ENCODE assay signal across 19 cellular contexts in genomic region chr12:56528836-56529235, GRCh38. TPM values are rescaled to one million over a fixed set of nuclear protein-coding genes. Genes with fewer than 3 reads are reported as not detected.
A peak's percentile ranks its signal among the peaks of the same experiment; 100 is the strongest.
DNase-seq lines count a peak whose midpoint lies in the region; ATAC-seq and TF ChIP-seq lines count a peak whose summit lies in the region.
"Had no signal": no experiment of that assay in that cellular context is flagged by ENCODE, and none has a peak within 500 bp of the region (broad histone marks: within the 10 kb centered on the region; RNA-seq: fewer than 3 reads in every experiment).

No MANE protein-coding gene starts in this region.

- CTCF ChIA-PET in Caco-2 (lab: Charles Lee) (no interaction called here), PC-9 (lab: Charles Lee) (no interaction called here)

- H3F3A ChIP-seq in PC-9 (ENCODE audit: insufficient read depth, low read depth) = peaks cover 27% of the 10 kb centered on the region

- peaks cover 12% of the 10 kb centered on the region for H3K4me1 Mint-ChIP-seq in Caco-2 (ENCODE audit: low read depth, unreplicated experiment)
- peaks cover 53% of the 10 kb centered on the region for H3K4me1 Mint-ChIP-seq in osteocyte (ENCODE audit: unreplicated experiment)
- H3K4me1 Mint-ChIP-seq in activated T-cell treated with anti-CD3 and anti-CD28 coated beads, Interleukin-2, amount 50 U/mL, for 4 hours (ENCODE audit: low read depth) = peaks cover 2% of the 10 kb centered on the region
- H3K4me1 Mint-ChIP-seq: CD4-positive, CD25-positive, alpha-beta regulatory T cell had no signal

- H3K4me3 ChIP-seq in Caco-2 (ENCODE audit: low read depth, low read length) = no peak overlapping the region
- H3K4me3 ChIP-seq in PC-9 = no peak overlapping the region
- H3K4me3 ChIP-seq: A549, K562 had no signal

- BruUV-seq in Caco-2 (replicated peaks; lab: Mats Ljungman, UMichigan) (no TSS peak), PC-9 (replicated peaks; lab: Mats Ljungman, UMichigan) (no TSS peak)

- POLR2A ChIA-PET in Caco-2 (lab: Charles Lee) = no interaction called here
- POLR2A ChIA-PET in PC-9 (lab: Charles Lee; ENCODE audit: unreplicated experiment) = no interaction called here

- no peak overlapping the region for H2AFZ ChIP-seq in PC-9

- H3K9me2 ChIP-seq in PC-9 (ENCODE audit: insufficient read depth) = no peaks in the 10 kb centered on the region

- H3K27me3 ChIP-seq in Caco-2 (replicated peaks; ENCODE audit: control insufficient read depth, insufficient read depth, low read length) (no peaks in the 10 kb centered on the region), PC-9 (ENCODE audit: insufficient read depth, low read depth) (no peaks in the 10 kb centered on the region)

- DNase-seq in Caco-2 (no peak), PC-9 (no peak), fibroblast of gingiva (ENCODE audit: low read depth) (peak; percentile 45), osteocyte (ENCODE audit: extremely low spot score, unreplicated experiment) (no peak)
- DNase-seq in activated T-cell treated with anti-CD3 and anti-CD28 coated beads, Interleukin-2, amount 50 U/mL, for 4 hours = no peak
- DNase-seq: CD4-positive, CD25-positive, alpha-beta regulatory T cell; H7; NCI-H1436 treated with DMSO at 0.1 percent for 48 hours; NCI-H2081; NCI-H526; NK-92 treated with Interleukin-12 subunit alpha and Interleukin-12 subunit beta, amount 100 ng/mL, for 24 hours; OCI-M1 had no signal

- peaks cover 87% of the 10 kb centered on the region for H3K79me2 ChIP-seq in PC-9 (ENCODE audit: low read depth)

- H3K36me3 ChIP-seq in Caco-2 (ENCODE audit: control insufficient read depth, insufficient read depth, low read length) (no peaks in the 10 kb centered on the region), PC-9 (ENCODE audit: low read depth) (no peaks in the 10 kb centered on the region; the same call in 1 of the 2 replicates)

- intact Hi-C loops in Caco-2 (cut with micrococcal nuclease; ENCODE audit: unreplicated experiment) = no loop called here
- intact Hi-C loops in PC-9 (cut with micrococcal nuclease; ENCODE audit: unreplicated experiment) = no loop called here

- no peak for ATAC-seq in activated T-cell treated with anti-CD3 and anti-CD28 coated beads, Interleukin-2, amount 50 U/mL, for 4 hours
- ATAC-seq in GM21515 (IDR thresholded peaks at IDR 0.05; ENCODE audit: unreplicated experiment) (no peak), HG02642 (IDR thresholded peaks at IDR 0.05; ENCODE audit: poor library complexity, unreplicated experiment) (no peak), HG02623 (IDR thresholded peaks at IDR 0.05; ENCODE audit: unreplicated experiment) (no peak)
- ATAC-seq: A549, K562 had no signal

- H3K27ac ChIP-seq in PC-9 = peak overlapping the region; percentile 20; the same call in 1 of the 2 replicates
- H3K27ac ChIP-seq: HL-60 had no signal

- TF ChIP-seq CTCF in Caco-2 (IDR thresholded peaks at IDR 0.05; ENCODE audit: insufficient read depth in 1 of 2, low read depth in 1 of 2, low read length in 1 of 2, severe bottlenecking in 1 of 2, unreplicated experiment in 1 of 2) (no peak), PC-9 (conservative IDR thresholded peaks at IDR 0.05) (no peak), osteocyte (IDR thresholded peaks at IDR 0.05) (no peak)

- H3K27ac Mint-ChIP-seq in Caco-2 (ENCODE audit: unreplicated experiment) = peak overlapping the region; percentile 92
- H3K27ac Mint-ChIP-seq in osteocyte (ENCODE audit: unreplicated experiment) = peak overlapping the region; percentile 67

- H4K20me1 ChIP-seq in PC-9 (ENCODE audit: insufficient read depth) = 0 out of 2 replicates have a peak, but pooled peaks cover under 1% of the 10 kb centered on the region

- no peaks in the 10 kb centered on the region for H3K9me3 ChIP-seq in Caco-2
- H3K9me3 ChIP-seq in PC-9 (ENCODE audit: insufficient read depth, low read depth) = no peaks in the 10 kb centered on the region
- H3K9me3 ChIP-seq: A549 had no signal

- no peaks in the 10 kb centered on the region for H3K36me3 Mint-ChIP-seq in Caco-2 (ENCODE audit: insufficient read depth, unreplicated experiment)
- H3K36me3 Mint-ChIP-seq in osteocyte (ENCODE audit: unreplicated experiment) = peaks cover 4% of the 10 kb centered on the region
- no peaks in the 10 kb centered on the region for H3K36me3 Mint-ChIP-seq in activated T-cell treated with anti-CD3 and anti-CD28 coated beads, Interleukin-2, amount 50 U/mL, for 4 hours (ENCODE audit: insufficient read depth)
- H3K36me3 Mint-ChIP-seq: CD4-positive, CD25-positive, alpha-beta regulatory T cell had no signal

- no peak overlapping the region for H3K4me2 ChIP-seq in PC-9
- H3K4me2 ChIP-seq: A549 had no signal

- H3K4me1 ChIP-seq in Caco-2 (peaks cover 30% of the 10 kb centered on the region), PC-9 (replicated peaks; ENCODE audit: insufficient read depth) (peaks cover 50% of the 10 kb centered on the region)

- no peaks in the 10 kb centered on the region for H3K9me3 Mint-ChIP-seq in Caco-2 (ENCODE audit: unreplicated experiment)
- no peaks in the 10 kb centered on the region for H3K9me3 Mint-ChIP-seq in osteocyte (ENCODE audit: unreplicated experiment)
- H3K9me3 Mint-ChIP-seq in activated T-cell treated with anti-CD3 and anti-CD28 coated beads, Interleukin-2, amount 50 U/mL, for 4 hours = no peaks in the 10 kb centered on the region
- H3K9me3 Mint-ChIP-seq: CD4-positive, CD25-positive, alpha-beta regulatory T cell had no signal

- no peaks in the 10 kb centered on the region for H3K27me3 Mint-ChIP-seq in Caco-2 (ENCODE audit: insufficient read depth, unreplicated experiment)
- H3K27me3 Mint-ChIP-seq in osteocyte (ENCODE audit: unreplicated experiment) = no peaks in the 10 kb centered on the region
- H3K27me3 Mint-ChIP-seq in activated T-cell treated with anti-CD3 and anti-CD28 coated beads, Interleukin-2, amount 50 U/mL, for 4 hours (ENCODE audit: low read depth) = no peaks in the 10 kb centered on the region

- H3K4me3 Mint-ChIP-seq in Caco-2 (ENCODE audit: unreplicated experiment) (no peak overlapping the region), osteocyte (ENCODE audit: unreplicated experiment) (no peak overlapping the region)
- no peak overlapping the region for H3K4me3 Mint-ChIP-seq in activated T-cell treated with anti-CD3 and anti-CD28 coated beads, Interleukin-2, amount 50 U/mL, for 4 hours
- H3K4me3 Mint-ChIP-seq: CD4-positive, CD25-positive, alpha-beta regulatory T cell had no signal

RNA-seq across cellular contexts. Expression of gene RBMS2, which starts 7.2 kb away (rescaled TPM):
- total RNA-seq in Caco-2 (2022) (32.5 and 39.5 TPM in 2 replicates), PC-9 (2021) (44.7 and 81.8 TPM in 2 replicates), osteocyte (65.6 and 80.0 TPM in 2 replicates)
- total RNA-seq in activated T-cell treated with anti-CD3 and anti-CD28 coated beads, Interleukin-2, amount 50 U/mL, for 4 hours = 1 to 10 TPM in 2 of 3 donors, under 1 TPM in 1; 0.66 to 4.0 (median 1.4) TPM

RNA-seq across cellular contexts. Expression of gene GLS2, which starts 40.9 kb away (rescaled TPM):
- total RNA-seq in Caco-2 (2022) (14.2 and 14.7 TPM in 2 replicates), PC-9 (2021) (1.3 and 2.9 TPM in 2 replicates), osteocyte (0.31 TPM in 1 of 2 replicates, not detected in the other)
- 1 to 10 TPM; 1.7 to 4.2 (median 2.2) TPM for total RNA-seq in activated T-cell treated with anti-CD3 and anti-CD28 coated beads, Interleukin-2, amount 50 U/mL, for 4 hours
- total RNA-seq: K562, SK-MEL-5 had no signal
